ENCODE assay signal across 16 cellular contexts in genomic region chr20:51688600-51688999, GRCh38.
"Had no signal": no experiment of that assay in that cellular context is flagged by ENCODE, and none has a peak within 500 bp of the region (broad histone marks: within the 10 kb centered on the region; RNA-seq: fewer than 3 reads in every experiment).

No MANE protein-coding gene starts in this region.

- H3K9me3 ChIP-seq: body of pancreas, colonic mucosa, ovary had no signal

- H3K4me3 Mint-ChIP-seq: activated B cell treated with CpG ODN at 0.5 μM for 24 hours; activated CD4-positive, alpha-beta memory T cell treated with anti-CD3 and anti-CD28 coated beads for 36 hours; activated CD8-positive, alpha-beta memory T cell treated with anti-CD3 and anti-CD28 coated beads, Interleukin-2, amount 10 ng/mL, durations not matched to agents 7 days and 5 days; activated naive CD8-positive, alpha-beta T cell treated with anti-CD3 and anti-CD28 coated beads, Interleukin-2, amount 10 ng/mL, durations not matched to agents 7 days and 5 days; T-cell had no signal

- DNase-seq: activated B cell treated with CpG ODN at 0.5 μM for 24 hours; activated CD4-positive, alpha-beta memory T cell treated with anti-CD3 and anti-CD28 coated beads for 36 hours; activated CD4-positive, alpha-beta T cell treated with anti-CD3 and anti-CD28 coated beads for 4 hours; activated CD8-positive, alpha-beta memory T cell treated with anti-CD3 and anti-CD28 coated beads, Interleukin-2, amount 10 ng/mL, durations not matched to agents 7 days and 5 days; activated naive CD4-positive, alpha-beta T cell treated with Interleukin-2 at 50 U/mL for 16 hours; activated naive CD8-positive, alpha-beta T cell treated with anti-CD3 and anti-CD28 coated beads, Interleukin-2, amount 10 ng/mL, durations not matched to agents 7 days and 5 days; amygdala; body of pancreas; colonic mucosa; foreskin melanocyte; ovary; stimulated activated CD8-positive, alpha-beta memory T cell treated with anti-CD3 and anti-CD28 coated beads, Interleukin-4, amount 100 ng/mL, for 48 hours; stimulated activated naive CD4-positive, alpha-beta T cell; T-cell had no signal

- H3K36me3 Mint-ChIP-seq: activated CD4-positive, alpha-beta memory T cell treated with anti-CD3 and anti-CD28 coated beads for 36 hours; activated CD8-positive, alpha-beta memory T cell treated with anti-CD3 and anti-CD28 coated beads, Interleukin-2, amount 10 ng/mL, durations not matched to agents 7 days and 5 days; activated naive CD8-positive, alpha-beta T cell treated with anti-CD3 and anti-CD28 coated beads, Interleukin-2, amount 10 ng/mL, durations not matched to agents 7 days and 5 days; T-cell had no signal

- H3K4me3 ChIP-seq: body of pancreas, colonic mucosa, lung, ovary had no signal

- ATAC-seq: activated CD8-positive, alpha-beta memory T cell treated with anti-CD3 and anti-CD28 coated beads, Interleukin-2, amount 10 ng/mL, durations not matched to agents 7 days and 5 days; body of pancreas; left lobe of liver; T-cell had no signal

- H3K27me3 ChIP-seq: body of pancreas, colonic mucosa, ovary had no signal

- H3K27ac ChIP-seq: body of pancreas, colonic mucosa, ovary had no signal

- H3K36me3 ChIP-seq: colonic mucosa, ovary had no signal

- H3K9me3 Mint-ChIP-seq: activated B cell treated with CpG ODN at 0.5 μM for 24 hours; activated CD4-positive, alpha-beta memory T cell treated with anti-CD3 and anti-CD28 coated beads for 36 hours; activated naive CD8-positive, alpha-beta T cell treated with anti-CD3 and anti-CD28 coated beads, Interleukin-2, amount 10 ng/mL, durations not matched to agents 7 days and 5 days; T-cell had no signal

- H3K4me1 Mint-ChIP-seq: activated CD8-positive, alpha-beta memory T cell treated with anti-CD3 and anti-CD28 coated beads, Interleukin-2, amount 10 ng/mL, durations not matched to agents 7 days and 5 days; activated naive CD8-positive, alpha-beta T cell treated with anti-CD3 and anti-CD28 coated beads, Interleukin-2, amount 10 ng/mL, durations not matched to agents 7 days and 5 days; T-cell had no signal

- H3K4me1 ChIP-seq: body of pancreas, colonic mucosa had no signal

- H3K27ac Mint-ChIP-seq: activated B cell treated with CpG ODN at 0.5 μM for 24 hours; activated CD4-positive, alpha-beta memory T cell treated with anti-CD3 and anti-CD28 coated beads for 36 hours; activated CD8-positive, alpha-beta memory T cell treated with anti-CD3 and anti-CD28 coated beads, Interleukin-2, amount 10 ng/mL, durations not matched to agents 7 days and 5 days; activated naive CD8-positive, alpha-beta T cell treated with anti-CD3 and anti-CD28 coated beads, Interleukin-2, amount 10 ng/mL, durations not matched to agents 7 days and 5 days; T-cell had no signal
